9 cellular contexts compared by ENCODE assay signal in genomic region chr14:81474156-81474492, GRCh38. TPM values are rescaled to one million over a fixed set of nuclear protein-coding genes. Genes with fewer than 3 reads are reported as not detected.
A peak's percentile ranks its signal among the peaks of the same experiment; 100 is the strongest.
DNase-seq lines count a peak whose midpoint lies in the region; ATAC-seq and TF ChIP-seq lines count a peak whose summit lies in the region.
"Had no signal": no experiment of that assay in that cellular context is flagged by ENCODE, and none has a peak within 500 bp of the region (broad histone marks: within the 10 kb centered on the region; RNA-seq: fewer than 3 reads in every experiment).

No MANE protein-coding gene starts in this region.

- DNase-seq in activated T-cell treated with anti-CD3 and anti-CD28 coated beads, Interleukin-2, amount 50 U/mL, for 72 hours: no peak
- DNase-seq in activated T-cell treated with anti-CD3 and anti-CD28 coated beads, Interleukin-2, amount 50 U/mL, for 48 hours: no peak
- DNase-seq in transverse colon (no peak), ascending aorta (ENCODE audit: low spot score in 2 of 2) (no peak), NCI-H82 (lab: John Stamatoyannopoulos, UW) (no peak)
- DNase-seq in activated CD4-positive, alpha-beta T cell treated with anti-CD3 and anti-CD28 coated beads for 1 hour: no peak
- DNase-seq: SK-N-SH had no signal

- no peak for TF ChIP-seq EP300 in transverse colon (IDR thresholded peaks at IDR 0.05; ENCODE audit: low read depth)

- peaks cover 74% of the 10 kb centered on the region for H3K4me1 Mint-ChIP-seq in activated T-cell treated with anti-CD3 and anti-CD28 coated beads, Interleukin-2, amount 50 U/mL, for 72 hours (ENCODE audit: low read depth)
- peaks cover 57% of the 10 kb centered on the region for H3K4me1 Mint-ChIP-seq in T-helper 1 cell treated with Interleukin-12 subunit alpha and Interleukin-12 subunit beta and Interleukin-4 antibody, amounts not matched to agents 30 μg/mL and 1 μg/mL, for 36 hours (ENCODE audit: low read depth)

- intact Hi-C loops in transverse colon (cut with DNase I; ENCODE audit: low total_unique reads): no loop called here
- intact Hi-C loops in ascending aorta (cut with DNase I): no loop called here

- H3K9me3 ChIP-seq in transverse colon (no peaks in the 10 kb centered on the region), ascending aorta (no peaks in the 10 kb centered on the region)
- H3K9me3 ChIP-seq: SK-N-SH had no signal

- no peaks in the 10 kb centered on the region for H3K9me3 Mint-ChIP-seq in activated T-cell treated with anti-CD3 and anti-CD28 coated beads, Interleukin-2, amount 50 U/mL, for 72 hours
- no peaks in the 10 kb centered on the region for H3K9me3 Mint-ChIP-seq in T-helper 1 cell treated with Interleukin-12 subunit alpha and Interleukin-12 subunit beta and Interleukin-4 antibody, amounts not matched to agents 30 μg/mL and 1 μg/mL, for 36 hours

- peak overlapping the region; percentile 97 for H3K27ac Mint-ChIP-seq in activated T-cell treated with anti-CD3 and anti-CD28 coated beads, Interleukin-2, amount 50 U/mL, for 72 hours
- H3K27ac Mint-ChIP-seq in T-helper 1 cell treated with Interleukin-12 subunit alpha and Interleukin-12 subunit beta and Interleukin-4 antibody, amounts not matched to agents 30 μg/mL and 1 μg/mL, for 36 hours: peak overlapping the region; percentile 84

- peak overlapping the region; percentile 64 to 92 for H3K4me3 Mint-ChIP-seq in activated T-cell treated with anti-CD3 and anti-CD28 coated beads, Interleukin-2, amount 50 U/mL, for 72 hours
- H3K4me3 Mint-ChIP-seq in T-helper 1 cell treated with Interleukin-12 subunit alpha and Interleukin-12 subunit beta and Interleukin-4 antibody, amounts not matched to agents 30 μg/mL and 1 μg/mL, for 36 hours: peak overlapping the region; percentile 72

- peaks cover 3 to 18% of the 10 kb centered on the region in 2 donors for H3K36me3 Mint-ChIP-seq in activated T-cell treated with anti-CD3 and anti-CD28 coated beads, Interleukin-2, amount 50 U/mL, for 72 hours (ENCODE audit: insufficient read depth in 2 of 2)
- peaks cover 54% of the 10 kb centered on the region for H3K36me3 Mint-ChIP-seq in T-helper 1 cell treated with Interleukin-12 subunit alpha and Interleukin-12 subunit beta and Interleukin-4 antibody, amounts not matched to agents 30 μg/mL and 1 μg/mL, for 36 hours (ENCODE audit: low read depth)

- no peaks in the 10 kb centered on the region for H3K27me3 Mint-ChIP-seq in activated T-cell treated with anti-CD3 and anti-CD28 coated beads, Interleukin-2, amount 50 U/mL, for 72 hours (ENCODE audit: low read depth)
- no peaks in the 10 kb centered on the region for H3K27me3 Mint-ChIP-seq in T-helper 1 cell treated with Interleukin-12 subunit alpha and Interleukin-12 subunit beta and Interleukin-4 antibody, amounts not matched to agents 30 μg/mL and 1 μg/mL, for 36 hours (ENCODE audit: low read depth)

- H3K27me3 ChIP-seq in transverse colon: no peaks in the 10 kb centered on the region
- no peaks in the 10 kb centered on the region for H3K27me3 ChIP-seq in ascending aorta

- H3K36me3 ChIP-seq in transverse colon: peaks cover 0 to 46% (median 16%) of the 10 kb centered on the region in 4 donors
- H3K36me3 ChIP-seq in ascending aorta: peaks cover 31 to 48% of the 10 kb centered on the region in 2 donors

- TF ChIP-seq CTCF in transverse colon (IDR thresholded peaks at IDR 0.05) (no peak), ascending aorta (IDR thresholded peaks at IDR 0.05) (no peak)

- in situ Hi-C loops in transverse colon (cut with MboI; ENCODE audit: low pct_ligation_motif_present in 1 of 4, low pct_unique_long_range_greater_than_20kb in 1 of 4, low sequenced_read_pairs in 3 of 4): loop anchor here (25.0 kb wide), 2 partner anchors 487 to 512 kb away; partner anchors contain the start of gene TSHR (in 1 of the 4)

- peak overlapping the region in 3 of 4 donors; percentile 25 to 66 (median 28) for H3K27ac ChIP-seq in transverse colon
- H3K27ac ChIP-seq in ascending aorta: no peak overlapping the region

- no peak for TF ChIP-seq POLR2A in transverse colon (IDR thresholded peaks at IDR 0.05)

- H3K4me3 ChIP-seq in transverse colon (no peak overlapping the region), ascending aorta (no peak overlapping the region)

- ATAC-seq in activated T-cell treated with anti-CD3 and anti-CD28 coated beads, Interleukin-2, amount 50 U/mL, for 72 hours (replicated peaks in 1 of 2): peak; percentile 75 to 82
- peak; percentile 58 for ATAC-seq in HG02943 (IDR thresholded peaks at IDR 0.05; ENCODE audit: low read depth, unreplicated experiment)

- 54 to 71% methylated on average over 2 of the region's 2 CpGs for WGBS in transverse colon (ENCODE audit: low coverage in 1 of 2), 2 donors

- peaks cover 0 to 2% (median 0%) of the 10 kb centered on the region in 4 donors for H3K4me1 ChIP-seq in transverse colon
- no peaks in the 10 kb centered on the region for H3K4me1 ChIP-seq in ascending aorta

RNA-seq across cellular contexts. Expression of gene SEL1L, which starts 59.5 kb away (rescaled TPM):
- 10 to 100 TPM; 70.5 to 79.2 TPM for total RNA-seq in activated T-cell treated with anti-CD3 and anti-CD28 coated beads, Interleukin-2, amount 50 U/mL, for 72 hours
- total RNA-seq in transverse colon: 10 to 100 TPM; 29.5 to 64.8 (median 43.5) TPM
- 37.3 TPM for total RNA-seq in ascending aorta

Comparison
In these comparisons a context has a peak if more than half of its experiments do, and no peak if none do; other contexts are left out.
1. H3K27ac ChIP-seq: peak in transverse colon (3 of 4); none in ascending aorta (0 of 2).